Comparison of ENCODE assay signal across 14 cellular contexts in genomic region chr9:18115131-18115530, GRCh38.
DNase-seq lines count a peak whose midpoint lies in the region; TF ChIP-seq lines count a peak whose summit lies in the region.
"Had no signal": no experiment of that assay in that cellular context is flagged by ENCODE, and none has a peak within 500 bp of the region (broad histone marks: within the 10 kb centered on the region; RNA-seq: fewer than 3 reads in every experiment).

No MANE protein-coding gene starts in this region.

- CTCF ChIA-PET in Caco-2 (lab: Charles Lee): no interaction called here

- BruUV-seq in Caco-2 (replicated peaks; lab: Mats Ljungman, UMichigan): no TSS peak

- no peak overlapping the region for H3K4me3 Mint-ChIP-seq in Caco-2 (ENCODE audit: unreplicated experiment)
- H3K4me3 Mint-ChIP-seq: CD8-positive, alpha-beta T cell had no signal

- H3K4me3 ChIP-seq in adipocyte (ENCODE audit: low read length): peak overlapping the region; percentile 8
- no peak overlapping the region for H3K4me3 ChIP-seq in fibroblast of pulmonary artery (replicated peaks; ENCODE audit: low read depth, low read length)
- no peak overlapping the region for H3K4me3 ChIP-seq in prostate gland
- no peak overlapping the region for H3K4me3 ChIP-seq in Caco-2 (ENCODE audit: low read depth, low read length)
- H3K4me3 ChIP-seq in spleen: no peak overlapping the region
- H3K4me3 ChIP-seq: BLaER1 had no signal

- no peak overlapping the region for H3K9ac ChIP-seq in adipocyte (ENCODE audit: low read length)
- H3K9ac ChIP-seq: BLaER1 had no signal

- intact Hi-C loops in prostate gland (cut with DNase I) (no loop called here), Caco-2 (cut with micrococcal nuclease; ENCODE audit: unreplicated experiment) (no loop called here), spleen (cut with DNase I; ENCODE audit: low total_unique reads) (no loop called here)

- H3K27me3 Mint-ChIP-seq in Caco-2 (ENCODE audit: insufficient read depth, unreplicated experiment): no peaks in the 10 kb centered on the region

- 29% methylated on average over 3 of the region's 3 CpGs for WGBS in prostate gland
- 80 to 93% (median 82%) methylated on average over 3 of the region's 3 CpGs for WGBS in spleen, 5 donors

- no peaks in the 10 kb centered on the region for H3K36me3 Mint-ChIP-seq in Caco-2 (ENCODE audit: insufficient read depth, unreplicated experiment)
- H3K36me3 Mint-ChIP-seq: CD8-positive, alpha-beta T cell had no signal

- TF ChIP-seq CTCF in fibroblast of pulmonary artery (IDR thresholded peaks at IDR 0.05; ENCODE audit: low read length, missing control alignments) (no peak), prostate gland (IDR thresholded peaks at IDR 0.05) (no peak), Caco-2 (IDR thresholded peaks at IDR 0.05; ENCODE audit: insufficient read depth in 1 of 2, low read depth in 1 of 2, low read length in 1 of 2, severe bottlenecking in 1 of 2, unreplicated experiment in 1 of 2) (no peak), spleen (IDR thresholded peaks at IDR 0.05 in 8 of 11, conservative IDR thresholded peaks at IDR 0.05 in 3 of 11) (no peak)

- H3K36me3 ChIP-seq in adipocyte (ENCODE audit: control insufficient read depth, insufficient read depth, low read length, severe bottlenecking) (no peaks in the 10 kb centered on the region), prostate gland (no peaks in the 10 kb centered on the region), Caco-2 (ENCODE audit: control insufficient read depth, insufficient read depth, low read length) (no peaks in the 10 kb centered on the region), spleen (no peaks in the 10 kb centered on the region)
- H3K36me3 ChIP-seq: BLaER1 had no signal

- POLR2A ChIA-PET in Caco-2 (lab: Charles Lee): no interaction called here

- H3K9me3 ChIP-seq in adipocyte (ENCODE audit: control insufficient read depth, low read length) (no peaks in the 10 kb centered on the region), prostate gland (no peaks in the 10 kb centered on the region), Caco-2 (no peaks in the 10 kb centered on the region), spleen (no peaks in the 10 kb centered on the region)
- H3K9me3 ChIP-seq: BLaER1 had no signal

- H3K4me1 ChIP-seq in adipocyte (ENCODE audit: control insufficient read depth, insufficient read depth, low read length) (peaks cover 17% of the 10 kb centered on the region), prostate gland (replicated peaks) (no peaks in the 10 kb centered on the region), Caco-2 (no peaks in the 10 kb centered on the region), spleen (no peaks in the 10 kb centered on the region)
- H3K4me1 ChIP-seq: BLaER1 had no signal

- H3K4me1 Mint-ChIP-seq in Caco-2 (ENCODE audit: low read depth, unreplicated experiment): no peaks in the 10 kb centered on the region

- H3K9me3 Mint-ChIP-seq in Caco-2 (ENCODE audit: unreplicated experiment): no peaks in the 10 kb centered on the region

- H3K27me3 ChIP-seq in adipocyte (replicated peaks; ENCODE audit: control insufficient read depth, insufficient read depth, low read length) (no peaks in the 10 kb centered on the region), prostate gland (replicated peaks; ENCODE audit: insufficient read depth) (no peaks in the 10 kb centered on the region), Caco-2 (replicated peaks; ENCODE audit: control insufficient read depth, insufficient read depth, low read length) (no peaks in the 10 kb centered on the region), spleen (replicated peaks in 1 of 7) (no peaks in the 10 kb centered on the region)
- H3K27me3 ChIP-seq: BLaER1 had no signal

- H3K27ac ChIP-seq in prostate gland: no peak overlapping the region
- H3K27ac ChIP-seq in spleen: no peak overlapping the region
- H3K27ac ChIP-seq: BLaER1 had no signal

- no peak for TF ChIP-seq POLR2A in prostate gland (IDR thresholded peaks at IDR 0.05)
- TF ChIP-seq POLR2A in spleen (IDR thresholded peaks at IDR 0.05): no peak

- no peak overlapping the region for H3K27ac Mint-ChIP-seq in Caco-2 (ENCODE audit: unreplicated experiment)
- H3K27ac Mint-ChIP-seq: CD8-positive, alpha-beta T cell had no signal

- DNase-seq in EH (ENCODE audit: low read depth) (peak; percentile 3), adipocyte (ENCODE audit: low read depth) (peak; percentile 56), fibroblast of pulmonary artery (ENCODE audit: low read depth) (peak; percentile 7), prostate gland (ENCODE audit: low spot score) (peak; percentile 21), pons (ENCODE audit: low spot score) (no peak), Caco-2 (no peak), spleen (no peak)
- DNase-seq: CD8-positive, alpha-beta T cell; GOT3; MM.1S; NCI-H1092 treated with DMSO at 0.1 percent for 48 hours; NCI-H2081 treated with DMSO at 0.1 percent for 48 hours; NCI-H524 had no signal

Comparison
In these comparisons a context has a peak if more than half of its experiments do, and no peak if none do; other contexts are left out.
1. DNase-seq: peak in EH (single experiment), adipocyte (single experiment), fibroblast of pulmonary artery (single experiment) and prostate gland (single experiment); none in pons (single experiment), Caco-2 (0 of 2) and spleen (single experiment).